Comparison of ENCODE assay signal across 9 cellular contexts in the genomic region with DNA sequence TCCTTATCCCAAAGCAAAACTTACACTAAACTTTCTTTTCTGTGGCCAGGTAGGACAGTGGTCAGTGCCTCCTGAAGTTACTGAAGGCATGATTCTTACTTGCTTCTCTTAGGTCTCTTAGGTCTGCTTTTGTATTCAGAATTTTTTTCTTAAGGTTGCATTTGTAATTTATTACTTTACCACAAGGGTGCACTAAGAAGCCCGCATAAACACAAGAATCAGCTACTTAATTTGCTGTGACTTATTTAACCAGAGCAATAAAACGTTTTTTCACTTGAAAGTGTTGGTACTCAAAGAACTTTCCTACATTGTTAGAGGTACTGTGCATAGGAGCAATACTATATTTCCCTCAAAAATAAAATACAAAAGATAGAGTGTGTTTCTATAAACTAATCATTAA.
DNase-seq lines count a peak whose midpoint lies in the region; ATAC-seq and TF ChIP-seq lines count a peak whose summit lies in the region.
"Had no signal": no experiment of that assay in that cellular context is flagged by ENCODE, and none has a peak within 500 bp of the region (broad histone marks: within the 10 kb centered on the region; RNA-seq: fewer than 3 reads in every experiment).

No MANE protein-coding gene starts in this region.

- H3K36me3 ChIP-seq in Caco-2 (ENCODE audit: control insufficient read depth, insufficient read depth, low read length) (no peaks in the 10 kb centered on the region), lung (ENCODE audit: control insufficient read depth in 2 of 2, insufficient read depth in 2 of 2, low read length in 2 of 2) (no peaks in the 10 kb centered on the region)

- no peaks in the 10 kb centered on the region for H3K4me1 ChIP-seq in Caco-2
- no peaks in the 10 kb centered on the region for H3K4me1 ChIP-seq in lung (ENCODE audit: control insufficient read depth in 2 of 2, insufficient read depth in 2 of 2, low read length in 2 of 2)

- H3K27me3 Mint-ChIP-seq in Caco-2 (ENCODE audit: insufficient read depth, unreplicated experiment) = peaks cover 8% of the 10 kb centered on the region
- H3K27me3 Mint-ChIP-seq in WTC11 (ENCODE audit: low read depth) = no peaks in the 10 kb centered on the region
- H3K27me3 Mint-ChIP-seq: central memory CD8-positive, alpha-beta T cell had no signal

- H3K27ac Mint-ChIP-seq in Caco-2 (ENCODE audit: unreplicated experiment) = no peak overlapping the region
- H3K27ac Mint-ChIP-seq in WTC11 = no peak overlapping the region

- no peak overlapping the region for H3K27ac ChIP-seq in lung (ENCODE audit: low read depth in 1 of 2, low read length in 1 of 2)

- no TSS peak for BruUV-seq in Caco-2 (replicated peaks; lab: Mats Ljungman, UMichigan)

- DNase-seq in Caco-2 (peak in 1 of 2 experiments; percentile 4), HS-5 (ENCODE audit: low read depth) (peak; percentile 18), WTC11 (ENCODE audit: low spot score) (no peak), lung (ENCODE audit: low spot score) (no peak), NCI-H510A treated with DMSO at 0.1 percent for 48 hours (lab: John Stamatoyannopoulos, UW) (no peak), NCI-H2107 treated with DMSO at 0.1 percent for 48 hours (lab: John Stamatoyannopoulos, UW; ENCODE audit: unreplicated experiment) (no peak), lower leg skin (ENCODE audit: low spot score in 2 of 2) (no peak)

- no peak overlapping the region for H3K4me3 Mint-ChIP-seq in Caco-2 (ENCODE audit: unreplicated experiment)
- no peak overlapping the region for H3K4me3 Mint-ChIP-seq in WTC11
- H3K4me3 Mint-ChIP-seq: central memory CD8-positive, alpha-beta T cell had no signal

- TF ChIP-seq CTCF in Caco-2 (IDR thresholded peaks at IDR 0.05; ENCODE audit: insufficient read depth in 1 of 2, low read depth in 1 of 2, low read length in 1 of 2, severe bottlenecking in 1 of 2, unreplicated experiment in 1 of 2) = peak; percentile 29 to 51
- no peak for TF ChIP-seq CTCF in WTC11 (IDR thresholded peaks at IDR 0.05)
- TF ChIP-seq CTCF in lung (IDR thresholded peaks at IDR 0.05; ENCODE audit: control extremely low read depth, extremely low read depth) = no peak
- TF ChIP-seq CTCF in lower leg skin (IDR thresholded peaks at IDR 0.05) = no peak

- H3K36me3 Mint-ChIP-seq in Caco-2 (ENCODE audit: insufficient read depth, unreplicated experiment) (no peaks in the 10 kb centered on the region), WTC11 (no peaks in the 10 kb centered on the region)

- whole genome bisulfite sequencing in lung, 2 donors = 4% methylated on average over 2 of the region's 2 CpGs
- WGBS in lower leg skin, 2 donors = 2 to 7% methylated on average over 2 of the region's 2 CpGs

- H3K9me3 Mint-ChIP-seq in Caco-2 (ENCODE audit: unreplicated experiment) = no peaks in the 10 kb centered on the region
- peaks cover 11% of the 10 kb centered on the region; the same call in 1 of the 2 replicates for H3K9me3 Mint-ChIP-seq in WTC11
- H3K9me3 Mint-ChIP-seq: central memory CD8-positive, alpha-beta T cell had no signal

- no peak for TF ChIP-seq POLR2A in lower leg skin (IDR thresholded peaks at IDR 0.05)

- ATAC-seq in WTC11 = peak; percentile 51
- peak; percentile 58 for ATAC-seq in lung (ENCODE audit: insufficient read depth, low FRiP score)
- no peak for ATAC-seq in GM18909 (IDR thresholded peaks at IDR 0.05; ENCODE audit: poor library complexity, unreplicated experiment)

- POLR2A ChIA-PET in Caco-2 (lab: Charles Lee) = no interaction called here
- POLR2A ChIA-PET in WTC11 (lab: Charles Lee) = no interaction called here

- CTCF ChIA-PET in Caco-2 (lab: Charles Lee) = interaction anchor here (1.0 kb wide), 1 partner anchor 445 kb away, joined by 4 read pairs; no protein-coding TSS in a partner anchor
- CTCF ChIA-PET in WTC11 (lab: Charles Lee) = interaction anchor here (0.6 to 1.7 kb wide), 8 partner anchors 9 to 563 kb away, joined by 3 to 6 read pairs (median 4); no protein-coding TSS in a partner anchor

- no peaks in the 10 kb centered on the region for H3K4me1 Mint-ChIP-seq in Caco-2 (ENCODE audit: low read depth, unreplicated experiment)
- H3K4me1 Mint-ChIP-seq in WTC11 = peaks cover 14% of the 10 kb centered on the region
- H3K4me1 Mint-ChIP-seq: central memory CD8-positive, alpha-beta T cell had no signal

- H3K4me3 ChIP-seq in Caco-2 (ENCODE audit: low read depth, low read length) = no peak overlapping the region
- no peak overlapping the region for H3K4me3 ChIP-seq in lung
- no peak overlapping the region for H3K4me3 ChIP-seq in lower leg skin (ENCODE audit: low read depth, poor library complexity, severe bottlenecking)

- H3K9me3 ChIP-seq in Caco-2 (no peaks in the 10 kb centered on the region), lung (ENCODE audit: control insufficient read depth in 2 of 2, insufficient read depth in 1 of 2, low read length in 1 of 2) (no peaks in the 10 kb centered on the region)

- no peaks in the 10 kb centered on the region for H3K27me3 ChIP-seq in Caco-2 (replicated peaks; ENCODE audit: control insufficient read depth, insufficient read depth, low read length)
- H3K27me3 ChIP-seq in lung (ENCODE audit: control insufficient read depth, insufficient read depth) = no peaks in the 10 kb centered on the region

- intact Hi-C loops in Caco-2 (cut with micrococcal nuclease; ENCODE audit: unreplicated experiment) = loop anchor here (1.0 kb wide), 2 partner anchors 445 to 563 kb away; no protein-coding TSS in a partner anchor
- intact Hi-C loops in lower leg skin (cut with DNase I; ENCODE audit: low total_unique reads) = no loop called here

TF ChIP-seq in WTC11, 78 proteins besides CTCF, POLR2A, EP300 and RAD21:
- no peak for TF ChIP-seq ZNF423 (CRISPR knock-in tag; IDR thresholded peaks at IDR 0.05)

Comparison
In these comparisons a context has a peak if more than half of its experiments do, and no peak if none do; other contexts are left out.
1. CTCF ChIP-seq: peak in Caco-2 (2 of 2); none in WTC11 (single experiment), lung (single experiment) and lower leg skin (0 of 3).